Comparison of ENCODE assay signal across 13 cellular contexts in genomic region chr3:186025161-186025560, GRCh38.
DNase-seq lines count a peak whose midpoint lies in the region; TF ChIP-seq lines count a peak whose summit lies in the region.
"Had no signal": no experiment of that assay in that cellular context is flagged by ENCODE, and none has a peak within 500 bp of the region (broad histone marks: within the 10 kb centered on the region; RNA-seq: fewer than 3 reads in every experiment).

No MANE protein-coding gene starts in this region.

- H3K36me3 ChIP-seq in BLaER1: no peaks in the 10 kb centered on the region
- H3K36me3 ChIP-seq: sigmoid colon had no signal

- H3K27ac ChIP-seq in BLaER1: 0 out of 2 replicates have a peak overlapping the region, but pooled peaks have one; percentile 1
- no peak overlapping the region for H3K27ac ChIP-seq in RWPE1

- no peak overlapping the region for H3K9ac ChIP-seq in BLaER1

- H4K20me1 ChIP-seq in BLaER1: no peaks in the 10 kb centered on the region

- peaks cover 30% of the 10 kb centered on the region for H3K4me1 ChIP-seq in BLaER1
- H3K4me1 ChIP-seq: sigmoid colon had no signal

- H3K27me3 ChIP-seq in BLaER1: no peaks in the 10 kb centered on the region

- no peak overlapping the region for H3K4me3 ChIP-seq in BLaER1
- H3K4me3 ChIP-seq in astrocyte of the cerebellum (ENCODE audit: low read depth, low read length): no peak overlapping the region
- H3K4me3 ChIP-seq: sigmoid colon had no signal

- DNase-seq in HFFc6 (peak; percentile 15), astrocyte of the cerebellum (ENCODE audit: low read depth) (peak; percentile 57), NCI-H748 treated with DMSO at 0.1 percent for 48 hours (lab: John Stamatoyannopoulos, UW) (no peak), NCI-H1417 (lab: John Stamatoyannopoulos, UW) (no peak), RWPE1 (ENCODE audit: low spot score) (no peak), DMS53 treated with DMSO at 0.1 percent for 48 hours (lab: John Stamatoyannopoulos, UW; ENCODE audit: unreplicated experiment) (no peak)
- DNase-seq in stimulated activated CD4-positive, alpha-beta T cell treated with anti-CD3 and anti-CD28 coated beads, Interleukin-12 subunit alpha, Interleukin-12 subunit beta, amount 100 ng/mL, for 4 hours: peak; percentile 8
- DNase-seq: amniotic stem cell, COR-L47, NCI-H2029 treated with DMSO at 0.1 percent for 48 hours, sigmoid colon, substantia nigra had no signal

- peak overlapping the region; percentile 34 for H3K4me2 ChIP-seq in BLaER1

- H3K9me3 ChIP-seq in BLaER1: peaks cover 13% of the 10 kb centered on the region
- H3K9me3 ChIP-seq: sigmoid colon had no signal

- no peaks in the 10 kb centered on the region for H3K9me3 Mint-ChIP-seq in HFFc6

- H3K36me3 Mint-ChIP-seq in HFFc6 (ENCODE audit: low read depth): no peaks in the 10 kb centered on the region

- TF ChIP-seq CTCF in HFFc6 (IDR thresholded peaks at IDR 0.05): no peak
- no peak for TF ChIP-seq CTCF in astrocyte of the cerebellum (IDR thresholded peaks at IDR 0.05; ENCODE audit: low read depth, low read length, missing control alignments)
- TF ChIP-seq CTCF in RWPE1 (conservative IDR thresholded peaks at IDR 0.05; ENCODE audit: low read depth): no peak

- peaks cover 26% of the 10 kb centered on the region for H3K27me3 Mint-ChIP-seq in HFFc6 (ENCODE audit: insufficient read depth)

- POLR2A ChIA-PET in RWPE1 (lab: Yijun Ruan, JAX; ENCODE audit: low non-redundant PET): no interaction called here

- H3K27ac Mint-ChIP-seq in HFFc6: no peak overlapping the region

- peaks cover 24% of the 10 kb centered on the region for H3K4me1 Mint-ChIP-seq in HFFc6 (ENCODE audit: low read depth)

- H3K4me3 Mint-ChIP-seq in HFFc6: no peak overlapping the region

- CTCF ChIA-PET in RWPE1 (lab: Yijun Ruan, JAX): interaction anchor here (0.8 kb wide), 1 partner anchor 18 kb away, joined by 3 read pairs; no protein-coding TSS in a partner anchor

- in situ Hi-C loops in astrocyte of the cerebellum (cut with HindIII; ENCODE audit: low sequenced_read_pairs): no loop called here

Comparison
In these comparisons a context has a peak if more than half of its experiments do, and no peak if none do; other contexts are left out.
1. DNase-seq: peak in HFFc6 (single experiment), astrocyte of the cerebellum (single experiment) and stimulated activated CD4-positive, alpha-beta T cell treated with anti-CD3 and anti-CD28 coated beads, Interleukin-12 subunit alpha, Interleukin-12 subunit beta, amount 100 ng/mL, for 4 hours (single experiment); none in NCI-H748 treated with DMSO at 0.1 percent for 48 hours (single experiment), NCI-H1417 (0 of 3), RWPE1 (single experiment) and DMS53 treated with DMSO at 0.1 percent for 48 hours (single experiment).